29 cellular contexts compared by ENCODE assay signal in genomic region chr2:129738799-129739198, GRCh38.
"Had no signal": no experiment of that assay in that cellular context is flagged by ENCODE, and none has a peak within 500 bp of the region (broad histone marks: within the 10 kb centered on the region; RNA-seq: fewer than 3 reads in every experiment).

No MANE protein-coding gene starts in this region.

- H3K4me3 ChIP-seq: ascending aorta, breast epithelium, cardiac muscle cell had no signal

- H3K27ac Mint-ChIP-seq: activated B cell treated with CpG ODN at 0.5 μM for 24 hours; activated CD8-positive, alpha-beta T cell treated with anti-CD3 and anti-CD28 coated beads for 36 hours; activated naive CD4-positive, alpha-beta T cell treated with anti-CD3 and anti-CD28 coated beads, Interleukin-2, amount 50 U/mL, for 24 hours; activated naive CD8-positive, alpha-beta T cell treated with anti-CD3 and anti-CD28 coated beads, Interleukin-2, amount 10 ng/mL, durations not matched to agents 7 days and 5 days; activated T-helper 17 cell treated with anti-CD3 and anti-CD28 coated beads, Interleukin-2, amount 50 U/mL, for 72 hours; brain; T-helper 17 cell; T-helper 2 cell treated with Interferon-gamma antibody and Interleukin-4, amounts not matched to agents 5 μg/mL and 100 μg/mL, for 36 hours had no signal

- H3K27ac ChIP-seq: ascending aorta, breast epithelium, cardiac muscle cell, WERI-Rb-1 had no signal

- H3K4me1 ChIP-seq: ascending aorta, breast epithelium had no signal

- H3K9me3 Mint-ChIP-seq: activated B cell treated with CpG ODN at 0.5 μM for 24 hours; activated CD8-positive, alpha-beta T cell treated with anti-CD3 and anti-CD28 coated beads for 36 hours; activated naive CD4-positive, alpha-beta T cell treated with anti-CD3 and anti-CD28 coated beads, Interleukin-2, amount 50 U/mL, for 24 hours; activated naive CD8-positive, alpha-beta T cell treated with anti-CD3 and anti-CD28 coated beads, Interleukin-2, amount 10 ng/mL, durations not matched to agents 7 days and 5 days; activated T-cell treated with anti-CD3 and anti-CD28 coated beads, Interleukin-2, amount 50 U/mL, for 4 hours; activated T-helper 17 cell treated with anti-CD3 and anti-CD28 coated beads, Interleukin-2, amount 50 U/mL, for 72 hours; brain; T-helper 2 cell treated with Interferon-gamma antibody and Interleukin-4, amounts not matched to agents 5 μg/mL and 100 μg/mL, for 36 hours had no signal

- H3K9me3 ChIP-seq: ascending aorta, breast epithelium had no signal

- H3K4me1 Mint-ChIP-seq: activated B cell treated with CpG ODN at 0.5 μM for 24 hours; activated naive CD4-positive, alpha-beta T cell treated with anti-CD3 and anti-CD28 coated beads, Interleukin-2, amount 50 U/mL, for 24 hours; activated naive CD8-positive, alpha-beta T cell treated with anti-CD3 and anti-CD28 coated beads, Interleukin-2, amount 10 ng/mL, durations not matched to agents 7 days and 5 days; activated T-helper 17 cell treated with anti-CD3 and anti-CD28 coated beads, Interleukin-2, amount 50 U/mL, for 72 hours; brain; T-helper 17 cell had no signal

- DNase-seq: activated B cell treated with CpG ODN at 0.5 μM for 24 hours; activated CD4-positive, alpha-beta T cell treated with anti-CD3 and anti-CD28 coated beads for 48 hours; activated CD4-positive, alpha-beta T cell treated with anti-CD3 and anti-CD28 coated beads, Interleukin-2, amount 50 U/mL, for 1 hour; activated CD4-positive, alpha-beta T cell treated with anti-CD3 and anti-CD28 coated beads, Interleukin-2, amount 50 U/mL, for 48 hours; activated CD8-positive, alpha-beta T cell treated with anti-CD3 and anti-CD28 coated beads for 36 hours; activated effector memory CD4-positive, alpha-beta T cell treated with Interleukin-2 at 50 U/mL for 16 hours; activated gamma-delta T cell treated with Interleukin-2 at 50 U/mL for 16 hours; activated naive CD4-positive, alpha-beta T cell treated with Interleukin-2 at 50 U/mL for 16 hours; activated naive CD8-positive, alpha-beta T cell treated with anti-CD3 and anti-CD28 coated beads, Interleukin-2, amount 10 ng/mL, durations not matched to agents 7 days and 5 days; activated T-cell treated with anti-CD3 and anti-CD28 coated beads, Interleukin-2, amount 50 U/mL, for 4 hours; central memory CD4-positive, alpha-beta T cell; cerebellar nuclear complex; cortex of kidney; dermis blood vessel endothelial cell; effector CD8-positive, alpha-beta T cell; foreskin fibroblast; head of caudate nucleus; T-helper 1 cell; T-helper 17 cell; T1000; WERI-Rb-1 had no signal

- H3K4me3 Mint-ChIP-seq: activated B cell treated with CpG ODN at 0.5 μM for 24 hours; activated CD8-positive, alpha-beta T cell treated with anti-CD3 and anti-CD28 coated beads for 36 hours; activated naive CD4-positive, alpha-beta T cell treated with anti-CD3 and anti-CD28 coated beads, Interleukin-2, amount 50 U/mL, for 24 hours; activated naive CD8-positive, alpha-beta T cell treated with anti-CD3 and anti-CD28 coated beads, Interleukin-2, amount 10 ng/mL, durations not matched to agents 7 days and 5 days; activated T-cell treated with anti-CD3 and anti-CD28 coated beads, Interleukin-2, amount 50 U/mL, for 4 hours; activated T-helper 17 cell treated with anti-CD3 and anti-CD28 coated beads, Interleukin-2, amount 50 U/mL, for 72 hours; brain; T-helper 17 cell; T-helper 2 cell treated with Interferon-gamma antibody and Interleukin-4, amounts not matched to agents 5 μg/mL and 100 μg/mL, for 36 hours had no signal

- ATAC-seq: activated CD4-positive, CD25-positive, alpha-beta regulatory T cell treated with anti-CD3 and anti-CD28 coated beads, Interleukin-2, amount 50 U/mL, for 24 hours; activated CD8-positive, alpha-beta T cell treated with anti-CD3 and anti-CD28 coated beads for 36 hours; activated T-cell treated with anti-CD3 and anti-CD28 coated beads, Interleukin-2, amount 50 U/mL, for 4 hours; activated T-helper 17 cell treated with anti-CD3 and anti-CD28 coated beads, Interleukin-2, amount 50 U/mL, for 72 hours; T-helper 17 cell had no signal

- H3K36me3 ChIP-seq: ascending aorta, breast epithelium, cardiac muscle cell, WERI-Rb-1 had no signal

- H3K36me3 Mint-ChIP-seq: activated naive CD4-positive, alpha-beta T cell treated with anti-CD3 and anti-CD28 coated beads, Interleukin-2, amount 50 U/mL, for 24 hours; activated naive CD8-positive, alpha-beta T cell treated with anti-CD3 and anti-CD28 coated beads, Interleukin-2, amount 10 ng/mL, durations not matched to agents 7 days and 5 days; brain had no signal

- H3K27me3 ChIP-seq: ascending aorta, breast epithelium, cardiac muscle cell had no signal

- H3K27me3 Mint-ChIP-seq: activated B cell treated with CpG ODN at 0.5 μM for 24 hours; activated CD8-positive, alpha-beta T cell treated with anti-CD3 and anti-CD28 coated beads for 36 hours; activated naive CD8-positive, alpha-beta T cell treated with anti-CD3 and anti-CD28 coated beads, Interleukin-2, amount 10 ng/mL, durations not matched to agents 7 days and 5 days; brain had no signal
